ENCODE assay signal across 11 cellular contexts in genomic region chr10:19921300-19922140, GRCh38.
A peak's percentile ranks its signal among the peaks of the same experiment; 100 is the strongest.
DNase-seq lines count a peak whose midpoint lies in the region; ATAC-seq and TF ChIP-seq lines count a peak whose summit lies in the region.
"Had no signal": no experiment of that assay in that cellular context is flagged by ENCODE, and none has a peak within 500 bp of the region (broad histone marks: within the 10 kb centered on the region; RNA-seq: fewer than 3 reads in every experiment).

No MANE protein-coding gene starts in this region.

- no peaks in the 10 kb centered on the region for H4K20me1 ChIP-seq in mammary epithelial cell (ENCODE audit: insufficient read depth, low read length)

- TF ChIP-seq CTCF in mammary epithelial cell (conservative IDR thresholded peaks at IDR 0.05 in 1 of 2, IDR thresholded peaks at IDR 0.05 in 1 of 2; ENCODE audit: extremely low read depth in 1 of 2, insufficient read depth in 1 of 2, low read depth in 1 of 2, low read length in 2 of 2) (no peak), heart right ventricle (IDR thresholded peaks at IDR 0.05) (no peak)

- H3K27me3 ChIP-seq in mammary epithelial cell (ENCODE audit: insufficient read depth, low read length) (no peaks in the 10 kb centered on the region), heart right ventricle (no peaks in the 10 kb centered on the region)

- peak; percentile 51 for DNase-seq in AG20443 (ENCODE audit: low spot score)
- peak; percentile 52 for DNase-seq in mammary epithelial cell
- DNase-seq in heart right ventricle = no peak
- DNase-seq in sciatic nerve (ENCODE audit: low spot score) = no peak
- DNase-seq in NAMALWA (ENCODE audit: low spot score) = no peak
- no peak for DNase-seq in NCI-H524 (lab: John Stamatoyannopoulos, UW)
- no peak for DNase-seq in NCI-H1930 (lab: John Stamatoyannopoulos, UW)
- DNase-seq: activated CD4-positive, alpha-beta T cell treated with anti-CD3 and anti-CD28 coated beads, Interleukin-2, amount 50 U/mL, for 48 hours; AML-193 had no signal

- H3K4me2 ChIP-seq in mammary epithelial cell (ENCODE audit: insufficient read depth, low read depth, low read length) = peak overlapping the region; percentile 65

- peak overlapping the region; percentile 46 for H3K9ac ChIP-seq in mammary epithelial cell (ENCODE audit: insufficient read depth, low read length)

- WGBS in mammary epithelial cell (ENCODE audit: low coverage, missing lambda C conversion rate) = 25% methylated on average over 12 of the region's 13 CpGs
- 73 to 74% methylated on average over 13 of the region's 13 CpGs for WGBS in heart right ventricle, 2 donors

- dilution Hi-C loops in mammary epithelial cell (cut with HindIII; ENCODE audit: low sequenced_read_pairs) = loop anchor here (5.0 kb wide), 1 partner anchor 89 kb away; no protein-coding TSS in a partner anchor

- H3K4me3 ChIP-seq in mammary epithelial cell (replicated peaks in 1 of 3; ENCODE audit: insufficient read depth in 1 of 3, low read depth in 2 of 3, low read length in 3 of 3) (no peak overlapping the region), heart right ventricle (no peak overlapping the region)

- H3K9me3 ChIP-seq in mammary epithelial cell (replicated peaks; ENCODE audit: insufficient read depth, low read length) (no peaks in the 10 kb centered on the region), heart right ventricle (no peaks in the 10 kb centered on the region)

- peak overlapping the region; percentile 55 for H2AFZ ChIP-seq in mammary epithelial cell (ENCODE audit: low read depth, low read length)

- BruUV-seq in mammary epithelial cell (replicated peaks; lab: Mats Ljungman, UMichigan) = no TSS peak

- intact Hi-C loops in mammary epithelial cell (cut with micrococcal nuclease) = no loop called here
- intact Hi-C loops in heart right ventricle (cut with DNase I) = no loop called here
- intact Hi-C loops in sciatic nerve (cut with DNase I) = no loop called here

- in situ Hi-C loops in mammary epithelial cell (cut with MboI; ENCODE audit: low sequenced_read_pairs in 2 of 2) = no loop called here

- peak overlapping the region; percentile 91 for H3K27ac ChIP-seq in mammary epithelial cell (ENCODE audit: insufficient read depth, low read depth, low read length)
- peak overlapping the region; percentile 6 to 83 (median 63) for H3K27ac ChIP-seq in heart right ventricle

- no peaks in the 10 kb centered on the region for H3K36me3 ChIP-seq in mammary epithelial cell (ENCODE audit: insufficient read depth, low read length)
- no peaks in the 10 kb centered on the region for H3K36me3 ChIP-seq in heart right ventricle

- CTCF ChIA-PET in mammary epithelial cell (lab: Charles Lee; ENCODE audit: low non-redundant PET) = no interaction called here

- H3K4me1 ChIP-seq in mammary epithelial cell (ENCODE audit: insufficient read depth, low read length) = peaks cover 57% of the 10 kb centered on the region
- H3K4me1 ChIP-seq in heart right ventricle = peaks cover 16 to 67% (median 38%) of the 10 kb centered on the region in 9 donors

- peak; percentile 56 to 82 (median 64) for ATAC-seq in heart right ventricle
- peak; percentile 88 for ATAC-seq in sciatic nerve
- ATAC-seq in GM18519 (IDR thresholded peaks at IDR 0.05; ENCODE audit: low FRiP score, unreplicated experiment) = no peak
- ATAC-seq: activated naive CD4-positive, alpha-beta T cell treated with anti-CD3 and anti-CD28 coated beads, Interleukin-2, amount 50 U/mL, for 72 hours had no signal

- H3K79me2 ChIP-seq in mammary epithelial cell (ENCODE audit: insufficient read depth, low read length) = peaks cover 12% of the 10 kb centered on the region

Comparison
In these comparisons a context has a peak if more than half of its experiments do, and no peak if none do; other contexts are left out.
1. DNase-seq: peak in AG20443 (single experiment) and mammary epithelial cell (single experiment); none in heart right ventricle (0 of 2), sciatic nerve (single experiment), NAMALWA (single experiment), NCI-H524 (0 of 2) and NCI-H1930 (0 of 2).